ENCODE assay signal across 1 cellular context in genomic region chr12:131985145-131985875, GRCh38.
TF ChIP-seq lines count a peak whose summit lies in the region.

No MANE protein-coding gene starts in this region.

TF ChIP-seq in H1, 55 proteins besides CTCF, POLR2A, EP300 and RAD21:
- TF ChIP-seq CHD1 (IDR thresholded peaks at IDR 0.05; ENCODE audit: low read depth, low read length) (no peak), POU5F1 (IDR thresholded peaks at IDR 0.05; ENCODE audit: low read depth, low read length) (no peak), CHD2 (IDR thresholded peaks at IDR 0.05; ENCODE audit: low read length) (no peak), EZH2 (IDR thresholded peaks at IDR 0.05; ENCODE audit: low read depth, low read length, severe bottlenecking) (no peak), CEBPB (IDR thresholded peaks at IDR 0.05; ENCODE audit: low read depth, low read length) (no peak), BRCA1 (IDR thresholded peaks at IDR 0.05; ENCODE audit: low read depth, low read length) (no peak), SP4 (IDR thresholded peaks at IDR 0.05; ENCODE audit: low read length) (no peak), SIRT6 (IDR thresholded peaks at IDR 0.05; ENCODE audit: low read length) (no peak)
